In the genomic region with DNA sequence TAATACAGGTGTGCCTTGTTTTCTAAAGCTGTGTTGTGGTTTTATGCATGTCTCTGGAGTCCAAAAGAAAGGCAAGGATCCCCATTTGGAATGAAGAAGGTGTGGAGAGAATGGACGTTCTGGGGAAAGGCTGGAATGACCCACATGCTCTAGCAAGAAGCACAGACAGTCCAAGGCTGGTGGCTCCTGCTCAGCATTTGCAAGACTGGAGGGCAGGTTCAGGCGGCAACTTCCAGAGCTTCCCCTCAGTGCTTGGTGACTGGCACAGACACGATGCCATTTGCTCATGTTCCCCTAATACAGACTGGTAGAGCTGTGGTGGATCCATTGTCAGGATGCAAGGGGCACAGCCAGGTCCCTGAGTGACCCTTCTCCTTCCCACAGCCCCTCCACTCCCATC, we compare ENCODE assay signal across 20 cellular contexts. TPM values are rescaled to one million over a fixed set of nuclear protein-coding genes. Genes with fewer than 3 reads are reported as not detected.
DNase-seq lines count a peak whose midpoint lies in the region; ATAC-seq and TF ChIP-seq lines count a peak whose summit lies in the region.
"Had no signal": no experiment of that assay in that cellular context is flagged by ENCODE, and none has a peak within 500 bp of the region (broad histone marks: within the 10 kb centered on the region; RNA-seq: fewer than 3 reads in every experiment).

No MANE protein-coding gene starts in this region.

- H3K4ac ChIP-seq in mesenchymal stem cell (ENCODE audit: low read depth in 1 of 2, low read length in 2 of 2): no peak overlapping the region

- DNase-seq in left ventricle myocardium inferior: no peak
- no peak for DNase-seq in left ventricle myocardium superior
- DNase-seq in RWPE1 (ENCODE audit: low spot score): no peak
- no peak for DNase-seq in mesenchymal stem cell
- no peak for DNase-seq in suprapubic skin (ENCODE audit: low spot score in 2 of 2)
- no peak for DNase-seq in substantia nigra (lab: John Stamatoyannopoulos, UW)
- DNase-seq: ACHN; CD8-positive, alpha-beta T cell; GM23248; H9; HFFc6; Kasumi-1; NCI-H1694; NCI-H2171; NCI-H524; NCI-H82; SHP77 had no signal

- H2BK15ac ChIP-seq in mesenchymal stem cell (ENCODE audit: low read depth, poor library complexity, severe bottlenecking): no peak overlapping the region

- H2BK12ac ChIP-seq in mesenchymal stem cell (ENCODE audit: low read length in 2 of 2): no peak overlapping the region

- TF ChIP-seq CTCF in left ventricle myocardium inferior (IDR thresholded peaks at IDR 0.05; ENCODE audit: borderline replicate concordance) (no peak), RWPE1 (conservative IDR thresholded peaks at IDR 0.05; ENCODE audit: low read depth) (no peak), suprapubic skin (IDR thresholded peaks at IDR 0.05) (no peak)

- peak overlapping the region; percentile 53 for H4K8ac ChIP-seq in mesenchymal stem cell (ENCODE audit: low read length)

- H3K79me1 ChIP-seq in mesenchymal stem cell (replicated peaks; ENCODE audit: low read length, poor library complexity, severe bottlenecking): peaks cover 32% of the 10 kb centered on the region

- H3K4me3 ChIP-seq in left ventricle myocardium inferior (no peak overlapping the region), mesenchymal stem cell (ENCODE audit: insufficient read depth in 1 of 2, low read depth in 1 of 2, low read length in 2 of 2) (no peak overlapping the region), suprapubic skin (no peak overlapping the region)
- H3K4me3 ChIP-seq: BLaER1, GM23248 had no signal

- WGBS in mesenchymal stem cell: 77% methylated on average over 3 of the region's 3 CpGs
- WGBS in suprapubic skin: 81% methylated on average over 3 of the region's 3 CpGs

- H3K36me3 ChIP-seq in left ventricle myocardium inferior (no peaks in the 10 kb centered on the region), mesenchymal stem cell (ENCODE audit: control insufficient read depth in 1 of 2, insufficient read depth in 2 of 2, low read depth in 1 of 2, low read length in 2 of 2) (peaks cover 0 to 12% of the 10 kb centered on the region in 2 experiments), suprapubic skin (no peaks in the 10 kb centered on the region)
- H3K36me3 ChIP-seq: BLaER1 had no signal

- H3K27ac ChIP-seq in left ventricle myocardium inferior (replicated peaks): peak overlapping the region; percentile 76
- H3K27ac ChIP-seq in RWPE1: peak overlapping the region; percentile 7; the same call in 1 of the 2 replicates
- no peak overlapping the region for H3K27ac ChIP-seq in mesenchymal stem cell (ENCODE audit: low read length, poor library complexity, severe bottlenecking)
- peak overlapping the region; percentile 30 for H3K27ac ChIP-seq in suprapubic skin
- no peak overlapping the region for H3K27ac ChIP-seq in substantia nigra (ENCODE audit: low read depth, low read length, poor library complexity, severe bottlenecking)
- H3K27ac ChIP-seq: BLaER1, GM23248 had no signal

- H3K23ac ChIP-seq in mesenchymal stem cell (ENCODE audit: low read length in 2 of 2): no peak overlapping the region

- no peak overlapping the region for H3K4me2 ChIP-seq in mesenchymal stem cell (ENCODE audit: low read length, poor library complexity, severe bottlenecking)
- H3K4me2 ChIP-seq: BLaER1 had no signal

- H3K27me3 ChIP-seq in left ventricle myocardium inferior (ENCODE audit: low read depth) (no peaks in the 10 kb centered on the region), mesenchymal stem cell (ENCODE audit: control insufficient read depth in 1 of 2, insufficient read depth in 1 of 2, low read length in 2 of 2) (no peaks in the 10 kb centered on the region), suprapubic skin (no peaks in the 10 kb centered on the region)
- H3K27me3 ChIP-seq: BLaER1 had no signal

- H2BK120ac ChIP-seq in mesenchymal stem cell (ENCODE audit: low read depth, low read length): no peak overlapping the region

- no peak overlapping the region for H3K14ac ChIP-seq in mesenchymal stem cell (ENCODE audit: low read length in 2 of 2)

- CTCF ChIA-PET in RWPE1 (lab: Yijun Ruan, JAX): no interaction called here

- no peak overlapping the region for H3K9ac ChIP-seq in mesenchymal stem cell (ENCODE audit: low read length)
- H3K9ac ChIP-seq: BLaER1, GM23248 had no signal

- H3K4me1 ChIP-seq in left ventricle myocardium inferior: peaks cover 24% of the 10 kb centered on the region
- no peaks in the 10 kb centered on the region for H3K4me1 ChIP-seq in mesenchymal stem cell (ENCODE audit: control insufficient read depth, insufficient read depth, low read depth, low read length)
- no peaks in the 10 kb centered on the region for H3K4me1 ChIP-seq in suprapubic skin
- H3K4me1 ChIP-seq: BLaER1 had no signal

- no peak overlapping the region for H2AFZ ChIP-seq in mesenchymal stem cell (ENCODE audit: low read depth, low read length)
- H2AFZ ChIP-seq: GM23248 had no signal

- ATAC-seq in left ventricle myocardium superior (no peak), HG02642 (IDR thresholded peaks at IDR 0.05; ENCODE audit: poor library complexity, unreplicated experiment) (no peak)
- ATAC-seq: CD8-positive, alpha-beta T cell had no signal

- peak overlapping the region in 1 of 2 experiments; percentile 12 for H3K18ac ChIP-seq in mesenchymal stem cell (ENCODE audit: low read depth in 1 of 2, low read length in 2 of 2)

- intact Hi-C loops in left ventricle myocardium inferior (cut with micrococcal nuclease): no loop called here
- intact Hi-C loops in left ventricle myocardium superior (cut with micrococcal nuclease): no loop called here

- peak overlapping the region; percentile 27 for H4K91ac ChIP-seq in mesenchymal stem cell (ENCODE audit: low read length)

- H3K9me3 ChIP-seq in left ventricle myocardium inferior (replicated peaks) (peaks cover 18% of the 10 kb centered on the region), mesenchymal stem cell (ENCODE audit: control insufficient read depth, low read length) (peaks cover 10% of the 10 kb centered on the region), suprapubic skin (no peaks in the 10 kb centered on the region)
- H3K9me3 ChIP-seq: BLaER1 had no signal

- TF ChIP-seq EP300 in suprapubic skin (IDR thresholded peaks at IDR 0.05): no peak

- TF ChIP-seq POLR2A in suprapubic skin (IDR thresholded peaks at IDR 0.05): no peak

- no peak overlapping the region for H2BK5ac ChIP-seq in mesenchymal stem cell (ENCODE audit: low read depth, low read length, poor library complexity, severe bottlenecking)

- POLR2A ChIA-PET in RWPE1 (lab: Yijun Ruan, JAX; ENCODE audit: low non-redundant PET): no interaction called here

- no peak overlapping the region for H2AK5ac ChIP-seq in mesenchymal stem cell (ENCODE audit: low read length, severe bottlenecking)

RNA-seq across cellular contexts. Expression of gene SLC22A4, which starts 8.2 kb away (rescaled TPM):
- total RNA-seq in left ventricle myocardium inferior (2.0 TPM), left ventricle myocardium superior (1.6 TPM), suprapubic skin (1 to 10 TPM in 3 of 4 donors, under 1 TPM in 1; 0.32 to 1.9 (median 1.3) TPM)
- 1.8 TPM for polyA plus RNA-seq in mesenchymal stem cell (2013, experiment 1 of 2)
- polyA plus RNA-seq in mesenchymal stem cell (2013, experiment 2 of 2): 1.9 TPM
- total RNA-seq: G401 had no signal

RNA-seq across cellular contexts. Expression of gene PDLIM4, which starts 44.9 kb away (rescaled TPM):
- total RNA-seq in left ventricle myocardium inferior: 4.8 TPM
- total RNA-seq in left ventricle myocardium superior: 3.8 TPM
- 33.9 TPM for polyA plus RNA-seq in mesenchymal stem cell (2013, experiment 1 of 2)
- 34.0 TPM for polyA plus RNA-seq in mesenchymal stem cell (2013, experiment 2 of 2)
- total RNA-seq in suprapubic skin: 100 to 1,000 TPM; 110 to 128 (median 114) TPM
- total RNA-seq: CD8-positive, alpha-beta T cell; G401 had no signal

Comparison
In these comparisons a context has a peak if more than half of its experiments do, and no peak if none do; other contexts are left out.
1. H3K27ac ChIP-seq: peak in left ventricle myocardium inferior (single experiment), RWPE1 (single experiment) and suprapubic skin (single experiment); none in mesenchymal stem cell (single experiment) and substantia nigra (single experiment).
2. RNA of gene PDLIM4, which starts 44.9 kb away (total RNA-seq): 110 to 128 TPM in suprapubic skin; 4.8 TPM in left ventricle myocardium inferior (single experiment) and 3.8 TPM in left ventricle myocardium superior (single experiment); every median in the first group is over 10 times any median in the second.